In the genomic region with DNA sequence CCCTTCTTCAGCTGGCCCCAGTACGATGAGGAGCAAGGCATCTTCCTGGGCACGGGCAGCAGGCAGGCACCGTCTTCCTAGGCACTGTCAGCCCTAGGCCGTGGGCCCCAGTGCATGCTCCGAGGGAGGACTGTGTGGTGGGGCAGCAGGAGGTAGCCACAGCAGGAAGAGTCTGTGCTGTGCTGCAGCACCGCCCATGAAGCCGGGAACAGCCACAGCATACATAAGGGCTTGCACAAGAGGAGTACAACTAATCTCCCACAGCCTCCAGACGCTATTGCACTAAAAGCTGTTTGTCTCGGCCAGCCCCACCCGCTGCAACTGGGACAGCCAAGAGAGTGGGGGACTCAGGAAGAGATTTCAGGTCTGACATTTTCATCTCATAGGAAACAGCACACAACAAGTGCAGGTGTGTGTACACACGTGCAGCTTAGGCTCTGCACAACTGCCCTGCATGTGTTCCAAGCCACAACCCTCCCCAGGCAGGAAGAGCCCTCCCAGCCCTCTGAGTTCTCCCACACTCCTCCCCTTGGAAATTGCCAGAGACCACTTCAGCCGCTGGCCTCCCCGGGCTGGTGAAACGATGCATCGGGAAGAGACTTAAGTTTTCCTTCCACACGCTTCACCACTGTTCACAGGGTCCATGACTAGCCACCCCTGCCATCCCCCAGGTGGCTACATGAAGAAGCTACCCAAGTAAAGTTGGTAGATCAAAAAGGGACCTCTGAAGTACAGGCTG, we compare ENCODE assay signal across 11 cellular contexts.
A peak's percentile ranks its signal among the peaks of the same experiment; 100 is the strongest.
DNase-seq lines count a peak whose midpoint lies in the region; ATAC-seq and TF ChIP-seq lines count a peak whose summit lies in the region.
"Had no signal": no experiment of that assay in that cellular context is flagged by ENCODE, and none has a peak within 500 bp of the region (broad histone marks: within the 10 kb centered on the region; RNA-seq: fewer than 3 reads in every experiment).

No MANE protein-coding gene starts in this region.

- H2AFZ ChIP-seq in mammary epithelial cell (ENCODE audit: low read depth, low read length), result no peak overlapping the region

- peaks cover 22% of the 10 kb centered on the region for H3K4me1 Mint-ChIP-seq in MCF 10A (ENCODE audit: insufficient read depth, unreplicated experiment)

- peak; percentile 71 for DNase-seq in MCF 10A (ENCODE audit: unreplicated experiment)
- no peak for DNase-seq in mammary epithelial cell
- DNase-seq in esophagus squamous epithelium (lab: John Stamatoyannopoulos, UW), result no peak
- DNase-seq in omental fat pad (ENCODE audit: low spot score), result no peak
- peak; percentile 71 to 80 for DNase-seq in aorta
- DNase-seq in A673 (ENCODE audit: low spot score), result no peak
- DNase-seq: NCI-H2171 treated with DMSO at 0.1 percent for 48 hours had no signal

- intact Hi-C loops in MCF 10A (cut with micrococcal nuclease) (no loop called here), mammary epithelial cell (cut with micrococcal nuclease) (no loop called here), esophagus squamous epithelium (cut with DNase I) (no loop called here), aorta (cut with DNase I) (no loop called here), A673 (cut with micrococcal nuclease; ENCODE audit: unreplicated experiment) (no loop called here)

- H3K4me3 Mint-ChIP-seq in MCF 10A (ENCODE audit: unreplicated experiment), result no peak overlapping the region
- H3K4me3 Mint-ChIP-seq: stimulated activated memory B cell treated with anti-CD40 and anti-IgM and Interleukin-4, amounts not matched to agents 10 μg/mL and 1 μg/mL and 100 μg/mL, for 72 hours had no signal

- WGBS in mammary epithelial cell (ENCODE audit: low coverage, missing lambda C conversion rate), result 79% methylated on average over 14 of the region's 16 CpGs
- WGBS in esophagus squamous epithelium, 2 donors, result 66 to 84% methylated on average over 5 of the region's 16 CpGs
- WGBS in aorta, 2 donors, result 75 to 77% methylated on average over 16 of the region's 16 CpGs

- CTCF ChIA-PET in MCF 10A (lab: Yijun Ruan, JAX) (interaction anchor here (0.6 to 2.2 kb wide), 10 partner anchors 9 to 608 kb away, joined by 3 to 12 read pairs (median 4); no protein-coding TSS in a partner anchor), mammary epithelial cell (lab: Charles Lee; ENCODE audit: low non-redundant PET) (no interaction called here), A673 (lab: Charles Lee) (no interaction called here)

- H3K9ac ChIP-seq in mammary epithelial cell (ENCODE audit: insufficient read depth, low read length), result no peak overlapping the region

- no peak overlapping the region for H3K27ac Mint-ChIP-seq in MCF 10A (ENCODE audit: low read depth, unreplicated experiment)
- H3K27ac Mint-ChIP-seq: stimulated activated memory B cell treated with anti-CD40 and anti-IgM and Interleukin-4, amounts not matched to agents 10 μg/mL and 1 μg/mL and 100 μg/mL, for 72 hours had no signal

- in situ Hi-C loops in mammary epithelial cell (cut with MboI; ENCODE audit: low sequenced_read_pairs in 2 of 2), result no loop called here

- no peaks in the 10 kb centered on the region for H3K79me2 ChIP-seq in mammary epithelial cell (ENCODE audit: insufficient read depth, low read length)

- H3K9me3 Mint-ChIP-seq in MCF 10A (ENCODE audit: unreplicated experiment), result no peaks in the 10 kb centered on the region
- H3K9me3 Mint-ChIP-seq: stimulated activated memory B cell treated with anti-CD40 and anti-IgM and Interleukin-4, amounts not matched to agents 10 μg/mL and 1 μg/mL and 100 μg/mL, for 72 hours had no signal

- no peaks in the 10 kb centered on the region for H4K20me1 ChIP-seq in mammary epithelial cell (ENCODE audit: insufficient read depth, low read length)

- H3K27ac ChIP-seq in mammary epithelial cell (ENCODE audit: insufficient read depth, low read depth, low read length) (no peak overlapping the region), esophagus squamous epithelium (peak overlapping the region; percentile 16 to 87 (median 77)), aorta (ENCODE audit: low read depth in 1 of 2, low read length in 2 of 2) (peak overlapping the region in 1 of 2 donors; percentile 4), A673 (ENCODE audit: low read depth, low read length, poor library complexity, severe bottlenecking) (no peak overlapping the region)
- H3K27ac ChIP-seq: VCaP had no signal

- ATAC-seq in omental fat pad (ENCODE audit: low FRiP score), result peak; percentile 66
- ATAC-seq in aorta (ENCODE audit: low FRiP score), result peak; percentile 78
- no peak for ATAC-seq in HG03097 (IDR thresholded peaks at IDR 0.05; ENCODE audit: low FRiP score, unreplicated experiment)
- no peak for ATAC-seq in HG03135 (IDR thresholded peaks at IDR 0.05; ENCODE audit: unreplicated experiment)
- ATAC-seq: stimulated activated memory B cell treated with anti-CD40 and anti-IgM and Interleukin-4, amounts not matched to agents 10 μg/mL and 1 μg/mL and 100 μg/mL, for 72 hours had no signal

- no peak overlapping the region for H3K4me2 ChIP-seq in mammary epithelial cell (ENCODE audit: insufficient read depth, low read depth, low read length)

- H3K4me1 ChIP-seq in mammary epithelial cell (ENCODE audit: insufficient read depth, low read length), result peaks cover 28% of the 10 kb centered on the region
- H3K4me1 ChIP-seq in esophagus squamous epithelium, result peaks cover 0 to 57% (median 36%) of the 10 kb centered on the region in 3 donors
- peaks cover 7 to 9% of the 10 kb centered on the region in 2 donors for H3K4me1 ChIP-seq in aorta (ENCODE audit: control insufficient read depth in 1 of 2, insufficient read depth in 2 of 2, low read length in 2 of 2)
- H3K4me1 ChIP-seq in A673 (ENCODE audit: insufficient read depth, low read length, poor library complexity, severe bottlenecking), result no peaks in the 10 kb centered on the region

- H3K27me3 Mint-ChIP-seq in MCF 10A (ENCODE audit: insufficient read depth, unreplicated experiment), result no peaks in the 10 kb centered on the region

- H3K27me3 ChIP-seq in mammary epithelial cell (ENCODE audit: insufficient read depth, low read length), result peaks cover 5% of the 10 kb centered on the region
- H3K27me3 ChIP-seq in esophagus squamous epithelium, result no peaks in the 10 kb centered on the region
- no peaks in the 10 kb centered on the region for H3K27me3 ChIP-seq in aorta (ENCODE audit: control insufficient read depth in 1 of 2, insufficient read depth in 2 of 2, low read length in 1 of 2)
- peaks cover 21% of the 10 kb centered on the region for H3K27me3 ChIP-seq in A673 (replicated peaks; ENCODE audit: insufficient read depth, low read depth, low read length, poor library complexity)

- BruUV-seq in MCF 10A (replicated peaks; lab: Mats Ljungman, UMichigan), result no TSS peak
- BruUV-seq in mammary epithelial cell (replicated peaks; lab: Mats Ljungman, UMichigan), result no TSS peak
- no TSS peak for BruUV-seq in A673 (replicated peaks; lab: Mats Ljungman, UMichigan)

- POLR2A ChIA-PET in MCF 10A (lab: Yijun Ruan, JAX) (no interaction called here), A673 (lab: Charles Lee; ENCODE audit: low non-redundant PET) (no interaction called here)

- H3K9me3 ChIP-seq in mammary epithelial cell (replicated peaks; ENCODE audit: insufficient read depth, low read length) (no peaks in the 10 kb centered on the region), esophagus squamous epithelium (no peaks in the 10 kb centered on the region), aorta (ENCODE audit: control insufficient read depth, low read length) (no peaks in the 10 kb centered on the region), A673 (ENCODE audit: low read depth, low read length, poor library complexity, severe bottlenecking) (no peaks in the 10 kb centered on the region)

- TF ChIP-seq CTCF in MCF 10A (IDR thresholded peaks at IDR 0.05; ENCODE audit: unreplicated experiment) (no peak), mammary epithelial cell (conservative IDR thresholded peaks at IDR 0.05 in 1 of 2, IDR thresholded peaks at IDR 0.05 in 1 of 2; ENCODE audit: extremely low read depth in 1 of 2, insufficient read depth in 1 of 2, low read depth in 1 of 2, low read length in 2 of 2) (no peak), esophagus squamous epithelium (IDR thresholded peaks at IDR 0.05) (no peak), omental fat pad (IDR thresholded peaks at IDR 0.05) (no peak), A673 (conservative IDR thresholded peaks at IDR 0.05; ENCODE audit: low read depth, low read length) (no peak)

- dilution Hi-C loops in mammary epithelial cell (cut with HindIII; ENCODE audit: low sequenced_read_pairs), result no loop called here

- peaks cover 29% of the 10 kb centered on the region for H3K36me3 Mint-ChIP-seq in MCF 10A (ENCODE audit: insufficient read depth, unreplicated experiment)
- H3K36me3 Mint-ChIP-seq: stimulated activated memory B cell treated with anti-CD40 and anti-IgM and Interleukin-4, amounts not matched to agents 10 μg/mL and 1 μg/mL and 100 μg/mL, for 72 hours had no signal

- H3K4me3 ChIP-seq in mammary epithelial cell (replicated peaks in 1 of 3; ENCODE audit: insufficient read depth in 1 of 3, low read depth in 2 of 3, low read length in 3 of 3) (no peak overlapping the region), esophagus squamous epithelium (no peak overlapping the region), aorta (ENCODE audit: low read length in 2 of 2) (no peak overlapping the region), A673 (ENCODE audit: low read depth, low read length, poor library complexity, severe bottlenecking) (no peak overlapping the region)

- H3K36me3 ChIP-seq in mammary epithelial cell (ENCODE audit: insufficient read depth, low read length) (no peaks in the 10 kb centered on the region), esophagus squamous epithelium (no peaks in the 10 kb centered on the region), aorta (ENCODE audit: control insufficient read depth in 1 of 2, insufficient read depth in 2 of 2, low read length in 1 of 2) (no peaks in the 10 kb centered on the region), A673 (ENCODE audit: insufficient read depth, low read length, poor library complexity, severe bottlenecking) (no peaks in the 10 kb centered on the region)

- TF ChIP-seq POLR2A in esophagus squamous epithelium (IDR thresholded peaks at IDR 0.05), result no peak

Comparison
In these comparisons a context has a peak if more than half of its experiments do, and no peak if none do; other contexts are left out.
1. DNase-seq: peak in MCF 10A (single experiment) and aorta (2 of 2); none in mammary epithelial cell (single experiment), esophagus squamous epithelium (single experiment), omental fat pad (single experiment) and A673 (single experiment).
2. H3K27ac ChIP-seq: peak in esophagus squamous epithelium (4 of 4); none in mammary epithelial cell (single experiment) and A673 (single experiment).
3. ATAC-seq: peak in omental fat pad (single experiment) and aorta (single experiment); none in HG03097 (single experiment) and HG03135 (single experiment).